In the genomic region with DNA sequence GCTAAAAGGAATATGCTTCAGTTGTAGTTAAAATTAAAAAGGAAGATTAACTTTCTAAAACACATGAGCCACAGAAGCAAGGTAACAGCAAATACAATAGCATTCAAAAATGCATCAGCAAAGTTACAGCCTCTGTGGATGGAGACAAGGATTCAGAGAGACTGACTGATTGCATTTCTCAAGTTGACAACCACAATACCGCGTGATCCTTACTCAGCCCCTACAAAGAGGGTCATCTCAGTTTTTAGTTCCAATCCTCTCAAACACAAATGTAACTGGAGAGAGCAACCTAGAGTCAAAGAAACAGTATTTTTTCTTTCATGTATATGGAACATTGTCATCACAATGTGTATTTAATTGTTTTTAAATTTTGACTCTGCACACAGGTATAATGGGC, we compare ENCODE assay signal across 1 cellular context.
TF ChIP-seq lines count a peak whose summit lies in the region.

No MANE protein-coding gene starts in this region.

TF ChIP-seq in SK-N-SH, 30 proteins besides CTCF, POLR2A, EP300 and RAD21 (continued from another document):
- TF ChIP-seq, protein P1, sequence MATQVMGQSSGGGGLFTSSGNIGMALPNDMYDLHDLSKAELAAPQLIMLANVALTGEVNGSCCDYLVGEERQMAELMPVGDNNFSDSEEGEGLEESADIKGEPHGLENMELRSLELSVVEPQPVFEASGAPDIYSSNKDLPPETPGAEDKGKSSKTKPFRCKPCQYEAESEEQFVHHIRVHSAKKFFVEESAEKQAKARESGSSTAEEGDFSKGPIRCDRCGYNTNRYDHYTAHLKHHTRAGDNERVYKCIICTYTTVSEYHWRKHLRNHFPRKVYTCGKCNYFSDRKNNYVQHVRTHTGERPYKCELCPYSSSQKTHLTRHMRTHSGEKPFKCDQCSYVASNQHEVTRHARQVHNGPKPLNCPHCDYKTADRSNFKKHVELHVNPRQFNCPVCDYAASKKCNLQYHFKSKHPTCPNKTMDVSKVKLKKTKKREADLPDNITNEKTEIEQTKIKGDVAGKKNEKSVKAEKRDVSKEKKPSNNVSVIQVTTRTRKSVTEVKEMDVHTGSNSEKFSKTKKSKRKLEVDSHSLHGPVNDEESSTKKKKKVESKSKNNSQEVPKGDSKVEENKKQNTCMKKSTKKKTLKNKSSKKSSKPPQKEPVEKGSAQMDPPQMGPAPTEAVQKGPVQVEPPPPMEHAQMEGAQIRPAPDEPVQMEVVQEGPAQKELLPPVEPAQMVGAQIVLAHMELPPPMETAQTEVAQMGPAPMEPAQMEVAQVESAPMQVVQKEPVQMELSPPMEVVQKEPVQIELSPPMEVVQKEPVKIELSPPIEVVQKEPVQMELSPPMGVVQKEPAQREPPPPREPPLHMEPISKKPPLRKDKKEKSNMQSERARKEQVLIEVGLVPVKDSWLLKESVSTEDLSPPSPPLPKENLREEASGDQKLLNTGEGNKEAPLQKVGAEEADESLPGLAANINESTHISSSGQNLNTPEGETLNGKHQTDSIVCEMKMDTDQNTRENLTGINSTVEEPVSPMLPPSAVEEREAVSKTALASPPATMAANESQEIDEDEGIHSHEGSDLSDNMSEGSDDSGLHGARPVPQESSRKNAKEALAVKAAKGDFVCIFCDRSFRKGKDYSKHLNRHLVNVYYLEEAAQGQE (IDR thresholded peaks at IDR 0.05; ENCODE audit: low read depth, low read length) = no peak
- TF ChIP-seq TEAD4 (IDR thresholded peaks at IDR 0.05; ENCODE audit: borderline replicate concordance, insufficient read depth) (no peak), NFIC (IDR thresholded peaks at IDR 0.05; ENCODE audit: borderline replicate concordance) (no peak), RCOR1 (IDR thresholded peaks at IDR 0.05; ENCODE audit: low read length) (no peak), NRF1 (IDR thresholded peaks at IDR 0.05; ENCODE audit: low read depth, low read length) (no peak), GABPA (IDR thresholded peaks at IDR 0.05; ENCODE audit: low read depth) (no peak), JUND (IDR thresholded peaks at IDR 0.05) (no peak)
- TF ChIP-seq, protein P2, sequence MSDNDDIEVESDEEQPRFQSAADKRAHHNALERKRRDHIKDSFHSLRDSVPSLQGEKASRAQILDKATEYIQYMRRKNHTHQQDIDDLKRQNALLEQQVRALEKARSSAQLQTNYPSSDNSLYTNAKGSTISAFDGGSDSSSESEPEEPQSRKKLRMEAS (IDR thresholded peaks at IDR 0.05; ENCODE audit: low read depth) = no peak
- TF ChIP-seq, protein P3, sequence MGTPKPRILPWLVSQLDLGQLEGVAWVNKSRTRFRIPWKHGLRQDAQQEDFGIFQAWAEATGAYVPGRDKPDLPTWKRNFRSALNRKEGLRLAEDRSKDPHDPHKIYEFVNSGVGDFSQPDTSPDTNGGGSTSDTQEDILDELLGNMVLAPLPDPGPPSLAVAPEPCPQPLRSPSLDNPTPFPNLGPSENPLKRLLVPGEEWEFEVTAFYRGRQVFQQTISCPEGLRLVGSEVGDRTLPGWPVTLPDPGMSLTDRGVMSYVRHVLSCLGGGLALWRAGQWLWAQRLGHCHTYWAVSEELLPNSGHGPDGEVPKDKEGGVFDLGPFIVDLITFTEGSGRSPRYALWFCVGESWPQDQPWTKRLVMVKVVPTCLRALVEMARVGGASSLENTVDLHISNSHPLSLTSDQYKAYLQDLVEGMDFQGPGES (IDR thresholded peaks at IDR 0.05; ENCODE audit: low read depth, low read length) = no peak
- TF ChIP-seq, protein P4, sequence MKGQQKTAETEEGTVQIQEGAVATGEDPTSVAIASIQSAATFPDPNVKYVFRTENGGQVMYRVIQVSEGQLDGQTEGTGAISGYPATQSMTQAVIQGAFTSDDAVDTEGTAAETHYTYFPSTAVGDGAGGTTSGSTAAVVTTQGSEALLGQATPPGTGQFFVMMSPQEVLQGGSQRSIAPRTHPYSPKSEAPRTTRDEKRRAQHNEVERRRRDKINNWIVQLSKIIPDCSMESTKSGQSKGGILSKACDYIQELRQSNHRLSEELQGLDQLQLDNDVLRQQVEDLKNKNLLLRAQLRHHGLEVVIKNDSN (IDR thresholded peaks at IDR 0.05; ENCODE audit: borderline replicate concordance, low read depth) = no peak
- TF ChIP-seq, protein P5, sequence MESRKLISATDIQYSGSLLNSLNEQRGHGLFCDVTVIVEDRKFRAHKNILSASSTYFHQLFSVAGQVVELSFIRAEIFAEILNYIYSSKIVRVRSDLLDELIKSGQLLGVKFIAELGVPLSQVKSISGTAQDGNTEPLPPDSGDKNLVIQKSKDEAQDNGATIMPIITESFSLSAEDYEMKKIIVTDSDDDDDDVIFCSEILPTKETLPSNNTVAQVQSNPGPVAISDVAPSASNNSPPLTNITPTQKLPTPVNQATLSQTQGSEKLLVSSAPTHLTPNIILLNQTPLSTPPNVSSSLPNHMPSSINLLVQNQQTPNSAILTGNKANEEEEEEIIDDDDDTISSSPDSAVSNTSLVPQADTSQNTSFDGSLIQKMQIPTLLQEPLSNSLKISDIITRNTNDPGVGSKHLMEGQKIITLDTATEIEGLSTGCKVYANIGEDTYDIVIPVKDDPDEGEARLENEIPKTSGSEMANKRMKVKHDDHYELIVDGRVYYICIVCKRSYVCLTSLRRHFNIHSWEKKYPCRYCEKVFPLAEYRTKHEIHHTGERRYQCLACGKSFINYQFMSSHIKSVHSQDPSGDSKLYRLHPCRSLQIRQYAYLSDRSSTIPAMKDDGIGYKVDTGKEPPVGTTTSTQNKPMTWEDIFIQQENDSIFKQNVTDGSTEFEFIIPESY (IDR thresholded peaks at IDR 0.05; ENCODE audit: borderline replicate concordance, low read depth) = no peak
